Comparison of ENCODE assay signal across 14 cellular contexts in genomic region chr7:49295136-49295535, GRCh38.
DNase-seq lines count a peak whose midpoint lies in the region; ATAC-seq and TF ChIP-seq lines count a peak whose summit lies in the region.
"Had no signal": no experiment of that assay in that cellular context is flagged by ENCODE, and none has a peak within 500 bp of the region (broad histone marks: within the 10 kb centered on the region; RNA-seq: fewer than 3 reads in every experiment).

No MANE protein-coding gene starts in this region.

- TF ChIP-seq CTCF in fibroblast of the aortic adventitia (IDR thresholded peaks at IDR 0.05; ENCODE audit: insufficient read depth, low read length) = no peak
- TF ChIP-seq CTCF in foreskin fibroblast (IDR thresholded peaks at IDR 0.05; ENCODE audit: low read depth, low read length) = no peak

- DNase-seq in SHP77 (lab: John Stamatoyannopoulos, UW) = peak; percentile 14 to 49
- DNase-seq in SHP77 treated with DMSO at 0.1 percent for 48 hours (lab: John Stamatoyannopoulos, UW) = no peak
- peak; percentile 2 for DNase-seq in RKO (ENCODE audit: low spot score)
- peak; percentile 65 for DNase-seq in fibroblast of the aortic adventitia (ENCODE audit: low read depth)
- DNase-seq in stromal cell of bone marrow (ENCODE audit: low read depth) = peak; percentile 45
- no peak for DNase-seq in foreskin fibroblast
- no peak for DNase-seq in NCI-H2107 (lab: John Stamatoyannopoulos, UW)
- DNase-seq: 8988T; activated T-cell treated with anti-CD3 and anti-CD28 coated beads, Interleukin-2, amount 50 U/mL, for 24 hours; H7; mesendoderm; NCI-H2029 treated with DMSO at 0.1 percent for 48 hours; T-cell had no signal

- H3K4me3 ChIP-seq in fibroblast of the aortic adventitia (ENCODE audit: low read depth, low read length) = no peak overlapping the region
- no peak overlapping the region for H3K4me3 ChIP-seq in foreskin fibroblast (ENCODE audit: low read depth in 1 of 2, low read length in 2 of 2)

- no peak for ATAC-seq in HG02973 (IDR thresholded peaks at IDR 0.05; ENCODE audit: unreplicated experiment)
- ATAC-seq: T-cell had no signal

Comparison
In these comparisons a context has a peak if more than half of its experiments do, and no peak if none do; other contexts are left out.
1. DNase-seq: peak in SHP77 (2 of 2), RKO (single experiment), fibroblast of the aortic adventitia (single experiment) and stromal cell of bone marrow (single experiment); none in SHP77 treated with DMSO at 0.1 percent for 48 hours (single experiment), foreskin fibroblast (0 of 2) and NCI-H2107 (single experiment).